Comparison of ENCODE assay signal across 8 cellular contexts in the genomic region with DNA sequence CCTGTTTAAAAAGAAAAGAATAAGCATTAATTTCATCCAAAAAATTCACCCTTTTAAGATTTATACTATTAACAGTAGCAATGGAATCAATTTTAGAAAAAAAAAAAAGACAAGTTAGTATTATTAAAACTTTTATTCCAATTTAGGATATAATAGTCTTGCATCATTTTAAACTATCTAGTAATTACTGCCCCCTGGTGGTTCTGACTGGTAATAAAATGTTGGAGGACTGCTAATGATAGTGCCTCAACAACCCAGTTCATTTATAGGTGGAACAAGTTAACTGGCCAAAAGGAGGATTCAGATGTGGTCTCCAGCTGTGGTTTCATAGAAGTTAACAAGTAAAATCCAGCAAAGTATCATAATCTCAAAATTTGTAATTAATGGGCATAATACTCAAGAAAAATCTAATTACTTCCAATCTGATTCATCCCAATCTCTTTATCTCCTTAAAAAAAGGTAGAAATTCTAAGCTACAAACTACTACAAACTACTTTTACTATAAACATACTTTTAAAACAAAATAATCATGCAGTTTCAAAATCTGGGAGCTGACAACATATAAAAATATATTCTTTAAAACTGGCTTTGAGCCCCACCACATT. TPM values are rescaled to one million over a fixed set of nuclear protein-coding genes. Genes with fewer than 3 reads are reported as not detected.
DNase-seq lines count a peak whose midpoint lies in the region; ATAC-seq and TF ChIP-seq lines count a peak whose summit lies in the region.

No MANE protein-coding gene starts in this region.

- H3K4me2 ChIP-seq in HCT116 (ENCODE audit: low read length): no peak overlapping the region
- no peak overlapping the region for H3K4me2 ChIP-seq in MM.1S (ENCODE audit: low read depth, low read length)
- no peak overlapping the region for H3K4me2 ChIP-seq in SK-N-SH

- RAD21 ChIA-PET in HCT116 (lab: Charles Lee; ENCODE audit: low non-redundant PET in 1 of 2, low total read pairs in 2 of 2, uncharacterized antibody in 2 of 2, unreplicated experiment in 2 of 2): no interaction called here

- H3K9me2 ChIP-seq in HCT116 (ENCODE audit: insufficient read depth) (no peaks in the 10 kb centered on the region), MM.1S (replicated peaks; ENCODE audit: insufficient read depth, low read length) (no peaks in the 10 kb centered on the region), SK-N-SH (no peaks in the 10 kb centered on the region)

- H3K36me3 ChIP-seq in HCT116 (ENCODE audit: control insufficient read depth in 1 of 2, insufficient read depth in 2 of 2, low read length in 2 of 2): peaks cover 2 to 10% of the 10 kb centered on the region in 2 experiments; a peak in 3 of 4 replicates
- 0 out of 2 replicates have a peak, but pooled peaks cover 5% of the 10 kb centered on the region for H3K36me3 ChIP-seq in MM.1S (replicated peaks; ENCODE audit: insufficient read depth, low read length)
- peaks cover 69 to 75% of the 10 kb centered on the region in 2 experiments for H3K36me3 ChIP-seq in SK-N-SH (replicated peaks in 1 of 2; ENCODE audit: control insufficient read depth in 1 of 2, insufficient read depth in 2 of 2, low read length in 1 of 2)

- H3F3A ChIP-seq in MM.1S (ENCODE audit: insufficient read depth, low read length): 0 out of 2 replicates have a peak, but pooled peaks cover 2% of the 10 kb centered on the region
- peaks cover 6% of the 10 kb centered on the region for H3F3A ChIP-seq in SK-N-SH (replicated peaks; ENCODE audit: insufficient read depth)

- no peaks in the 10 kb centered on the region for H4K20me1 ChIP-seq in HCT116 (ENCODE audit: insufficient read depth)
- no peaks in the 10 kb centered on the region for H4K20me1 ChIP-seq in MM.1S (ENCODE audit: insufficient read depth, low read length)
- no peaks in the 10 kb centered on the region for H4K20me1 ChIP-seq in SK-N-SH (ENCODE audit: insufficient read depth)

- H3K9me3 ChIP-seq in HCT116 (ENCODE audit: control insufficient read depth in 1 of 2, insufficient read depth in 1 of 2, low read depth in 1 of 2, low read length in 2 of 2): no peaks in the 10 kb centered on the region
- H3K9me3 ChIP-seq in MM.1S (replicated peaks; ENCODE audit: insufficient read depth, low read length): no peaks in the 10 kb centered on the region
- H3K9me3 ChIP-seq in SK-N-SH: no peaks in the 10 kb centered on the region

- CTCF ChIA-PET in HCT116 (lab: Charles Lee) (interaction anchor here (0.6 to 1.9 kb wide), 12 partner anchors 11 to 304 kb away, joined by 3 to 8 read pairs (median 4); a partner anchor contains a TSS), SK-N-SH (lab: Yijun Ruan, JAX) (interaction anchor here (0.7 to 3.3 kb wide), 21 partner anchors 10 to 304 kb away, joined by 3 to 18 read pairs (median 5); a partner anchor contains a TSS)

- peak; percentile 48 for TF ChIP-seq RAD21 in HCT116 (IDR thresholded peaks at IDR 0.05; ENCODE audit: low read depth)
- TF ChIP-seq RAD21 in SK-N-SH (IDR thresholded peaks at IDR 0.05; ENCODE audit: low read length): peak; percentile 51

- peak; percentile 73 for ATAC-seq in HCT116

- no TSS peak for BruUV-seq in HCT116 (replicated peaks; lab: Mats Ljungman, UMichigan)

- H2AFZ ChIP-seq in HCT116 (ENCODE audit: low read depth, low read length, poor library complexity, severe bottlenecking): no peak overlapping the region
- no peak overlapping the region for H2AFZ ChIP-seq in MM.1S (ENCODE audit: low read length)
- no peak overlapping the region for H2AFZ ChIP-seq in SK-N-SH (ENCODE audit: low read depth)

- DNase-seq in stimulated activated naive CD4-positive, alpha-beta T cell (lab: John Stamatoyannopoulos, UW): peak in 5 of 6 experiments; percentile 4 to 64 (median 19)
- no peak for DNase-seq in stimulated activated naive CD4-positive, alpha-beta T cell treated with Interleukin-2 at 50 U/mL for 16 hours (lab: John Stamatoyannopoulos, UW)
- DNase-seq in HCT116 (ENCODE audit: low read depth, low spot score): peak; percentile 46
- DNase-seq in MM.1S: peak; percentile 84
- peak; percentile 41 for DNase-seq in SK-N-SH
- peak; percentile 49 for DNase-seq in central memory CD4-positive, alpha-beta T cell
- DNase-seq in left kidney (ENCODE audit: low read depth, low spot score): peak; percentile 81
- peak; percentile 41 for DNase-seq in stromal cell of bone marrow (ENCODE audit: low read depth)

- H3K9ac ChIP-seq in HCT116 (ENCODE audit: low read length) (no peak overlapping the region), MM.1S (ENCODE audit: low read length) (no peak overlapping the region), SK-N-SH (no peak overlapping the region)

- TF ChIP-seq CTCF in HCT116 (IDR thresholded peaks at IDR 0.05 in 2 of 3, conservative IDR thresholded peaks at IDR 0.05 in 1 of 3; ENCODE audit: borderline replicate concordance in 1 of 3, insufficient read depth in 1 of 3, low read depth in 2 of 3, low read length in 2 of 3) (peak; percentile 28 to 74 (median 53); a peak in 5 of 6 replicates), MM.1S (IDR thresholded peaks at IDR 0.05; ENCODE audit: low read length) (peak; percentile 78), SK-N-SH (IDR thresholded peaks at IDR 0.05) (peak; percentile 86)

- POLR2A ChIA-PET in HCT116 (lab: Charles Lee) (no interaction called here), SK-N-SH (lab: Yijun Ruan, JAX) (no interaction called here)

- intact Hi-C loops in HCT116 (cut with micrococcal nuclease): loop anchor here (1.0 to 10.0 kb wide), 2 partner anchors 200 to 277 kb away; no protein-coding TSS in a partner anchor

- no peak overlapping the region for H3K27ac ChIP-seq in HCT116 (ENCODE audit: low read depth, low read length)
- H3K27ac ChIP-seq in MM.1S (ENCODE audit: low read length): no peak overlapping the region
- no peak overlapping the region for H3K27ac ChIP-seq in SK-N-SH (ENCODE audit: low read depth in 2 of 2, low read length in 1 of 2)

- H3K4me3 ChIP-seq in HCT116 (replicated peaks in 1 of 2; ENCODE audit: low read depth in 1 of 2, low read length in 2 of 2) (no peak overlapping the region), MM.1S (ENCODE audit: low read length) (no peak overlapping the region), SK-N-SH (ENCODE audit: low read depth in 2 of 2, low read length in 1 of 2) (no peak overlapping the region)

- TF ChIP-seq POLR2A in HCT116 (IDR thresholded peaks at IDR 0.05; ENCODE audit: borderline replicate concordance, extremely low read depth, insufficient read depth, insufficient read length): no peak

- H3K27me3 ChIP-seq in HCT116 (ENCODE audit: insufficient read depth, low read length): no peaks in the 10 kb centered on the region
- H3K27me3 ChIP-seq in MM.1S (replicated peaks; ENCODE audit: insufficient read depth, low read length): no peaks in the 10 kb centered on the region
- H3K27me3 ChIP-seq in SK-N-SH (ENCODE audit: insufficient read depth): no peaks in the 10 kb centered on the region

- H3K79me2 ChIP-seq in HCT116 (ENCODE audit: insufficient read depth, low read length) (no peaks in the 10 kb centered on the region), MM.1S (ENCODE audit: low read length) (no peaks in the 10 kb centered on the region), SK-N-SH (ENCODE audit: insufficient read depth) (no peaks in the 10 kb centered on the region)

- H3K4me1 ChIP-seq in HCT116 (ENCODE audit: control insufficient read depth in 1 of 2, insufficient read depth in 2 of 2, low read length in 2 of 2): no peaks in the 10 kb centered on the region
- no peaks in the 10 kb centered on the region for H3K4me1 ChIP-seq in MM.1S (ENCODE audit: low read length)
- H3K4me1 ChIP-seq in SK-N-SH (ENCODE audit: control insufficient read depth in 1 of 2, insufficient read depth in 2 of 2, low read depth in 1 of 2, low read length in 1 of 2): no peaks in the 10 kb centered on the region

- TF ChIP-seq EP300 in SK-N-SH (IDR thresholded peaks at IDR 0.05; ENCODE audit: borderline replicate concordance in 1 of 2, low read depth in 1 of 2, low read length in 1 of 2): no peak

TF ChIP-seq in HCT116, 20 proteins besides CTCF, POLR2A, EP300 and RAD21 (continues in another document):
- TF ChIP-seq JUND (IDR thresholded peaks at IDR 0.05): no peak
- TF ChIP-seq ELF1 (IDR thresholded peaks at IDR 0.05; ENCODE audit: borderline replicate concordance, low read depth): no peak
- TF ChIP-seq FOSL1 (IDR thresholded peaks at IDR 0.05; ENCODE audit: low read depth): no peak

TF ChIP-seq in SK-N-SH, 30 proteins besides CTCF, POLR2A, EP300 and RAD21:
- TF ChIP-seq, protein P1, sequence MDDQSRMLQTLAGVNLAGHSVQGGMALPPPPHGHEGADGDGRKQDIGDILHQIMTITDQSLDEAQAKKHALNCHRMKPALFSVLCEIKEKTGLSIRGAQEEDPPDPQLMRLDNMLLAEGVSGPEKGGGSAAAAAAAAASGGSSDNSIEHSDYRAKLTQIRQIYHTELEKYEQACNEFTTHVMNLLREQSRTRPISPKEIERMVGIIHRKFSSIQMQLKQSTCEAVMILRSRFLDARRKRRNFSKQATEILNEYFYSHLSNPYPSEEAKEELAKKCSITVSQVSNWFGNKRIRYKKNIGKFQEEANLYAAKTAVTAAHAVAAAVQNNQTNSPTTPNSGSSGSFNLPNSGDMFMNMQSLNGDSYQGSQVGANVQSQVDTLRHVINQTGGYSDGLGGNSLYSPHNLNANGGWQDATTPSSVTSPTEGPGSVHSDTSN (IDR thresholded peaks at IDR 0.05): no peak
- TF ChIP-seq SMC3 (IDR thresholded peaks at IDR 0.05; ENCODE audit: low read depth, low read length) (peak; percentile 36), EZH2phosphoT487 (IDR thresholded peaks at IDR 0.05; ENCODE audit: borderline replicate concordance, low read depth) (no peak), ELF1 (IDR thresholded peaks at IDR 0.05) (no peak), MXI1 (IDR thresholded peaks at IDR 0.05; ENCODE audit: low read depth, low read length) (no peak), TAF1 (IDR thresholded peaks at IDR 0.05; ENCODE audit: borderline replicate concordance, low read depth, low read length) (no peak)

RNA-seq across cellular contexts. Expression of a gene that starts 30.7 kb away (rescaled TPM):
- 0.34 TPM for total RNA-seq in HCT116 (2021; ENCODE audit: unreplicated experiment)
- 0.04 TPM in 1 of 2 replicates, not detected in the other for polyA plus RNA-seq in HCT116 (2012)
- not detected in 2 replicates for polyA plus RNA-seq in SK-N-SH (2012; rRNA removed)
- polyA plus RNA-seq in SK-N-SH (2012; cell fraction: cytosol; rRNA removed): not detected in 2 replicates
- polyA plus RNA-seq in SK-N-SH (2012; cell fraction: nucleus; rRNA removed): not detected in 2 replicates

RNA-seq across cellular contexts. Expression of a gene that starts 50.2 kb away (rescaled TPM):
- total RNA-seq in HCT116 (2021; ENCODE audit: unreplicated experiment): 59.0 TPM
- 22.6 and 33.2 TPM in 2 replicates for polyA plus RNA-seq in HCT116 (2012)
- 29.0 and 41.1 TPM in 2 replicates for polyA plus RNA-seq in SK-N-SH (2012; rRNA removed)
- polyA plus RNA-seq in SK-N-SH (2012; cell fraction: cytosol; rRNA removed): 53.5 and 77.6 TPM in 2 replicates
- 10.1 and 20.7 TPM in 2 replicates for polyA plus RNA-seq in SK-N-SH (2012; cell fraction: nucleus; rRNA removed)

RNA-seq across cellular contexts. Expression of a gene that starts 51.0 kb away (rescaled TPM):
- 6.5 TPM for total RNA-seq in HCT116 (2021; ENCODE audit: unreplicated experiment)
- polyA plus RNA-seq in HCT116 (2012): 1.5 and 3.0 TPM in 2 replicates
- polyA plus RNA-seq in SK-N-SH (2012; rRNA removed): 1.9 and 2.1 TPM in 2 replicates
- 2.5 and 2.8 TPM in 2 replicates for polyA plus RNA-seq in SK-N-SH (2012; cell fraction: cytosol; rRNA removed)
- polyA plus RNA-seq in SK-N-SH (2012; cell fraction: nucleus; rRNA removed): 0.47 and 1.4 TPM in 2 replicates
